1 cellular context compared by ENCODE assay signal in the genomic region with DNA sequence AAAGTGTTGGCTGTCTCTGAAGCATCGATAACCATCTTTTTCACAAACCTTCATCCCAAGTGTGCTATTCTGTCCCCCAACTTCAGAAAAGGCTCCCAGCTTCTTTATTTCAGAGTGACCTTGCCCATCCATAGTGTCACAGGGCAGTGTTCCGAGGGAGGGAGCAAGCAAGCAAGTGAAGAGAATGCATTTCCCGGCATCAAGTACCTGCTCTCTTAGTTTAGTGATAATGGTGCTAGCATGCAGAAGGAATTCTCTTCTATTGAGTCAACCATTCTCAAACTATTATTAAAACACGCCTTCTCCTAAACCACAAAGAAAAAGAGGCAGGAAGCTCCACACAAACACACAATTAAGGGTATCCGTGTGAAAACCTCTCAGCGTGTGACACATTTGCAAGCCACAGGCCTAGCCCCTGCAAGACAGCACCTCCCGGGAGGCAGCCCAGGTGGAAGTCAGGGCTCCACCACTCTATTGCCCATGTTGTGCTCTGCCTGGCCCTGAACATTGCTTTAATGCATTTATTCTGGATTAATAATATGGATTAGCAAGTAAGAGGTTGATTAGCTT.
TF ChIP-seq lines count a peak whose summit lies in the region.

No MANE protein-coding gene starts in this region.

TF ChIP-seq in GM23338, 12 proteins besides CTCF, POLR2A, EP300 and RAD21 (continued from another document):
- TF ChIP-seq, protein P1, sequence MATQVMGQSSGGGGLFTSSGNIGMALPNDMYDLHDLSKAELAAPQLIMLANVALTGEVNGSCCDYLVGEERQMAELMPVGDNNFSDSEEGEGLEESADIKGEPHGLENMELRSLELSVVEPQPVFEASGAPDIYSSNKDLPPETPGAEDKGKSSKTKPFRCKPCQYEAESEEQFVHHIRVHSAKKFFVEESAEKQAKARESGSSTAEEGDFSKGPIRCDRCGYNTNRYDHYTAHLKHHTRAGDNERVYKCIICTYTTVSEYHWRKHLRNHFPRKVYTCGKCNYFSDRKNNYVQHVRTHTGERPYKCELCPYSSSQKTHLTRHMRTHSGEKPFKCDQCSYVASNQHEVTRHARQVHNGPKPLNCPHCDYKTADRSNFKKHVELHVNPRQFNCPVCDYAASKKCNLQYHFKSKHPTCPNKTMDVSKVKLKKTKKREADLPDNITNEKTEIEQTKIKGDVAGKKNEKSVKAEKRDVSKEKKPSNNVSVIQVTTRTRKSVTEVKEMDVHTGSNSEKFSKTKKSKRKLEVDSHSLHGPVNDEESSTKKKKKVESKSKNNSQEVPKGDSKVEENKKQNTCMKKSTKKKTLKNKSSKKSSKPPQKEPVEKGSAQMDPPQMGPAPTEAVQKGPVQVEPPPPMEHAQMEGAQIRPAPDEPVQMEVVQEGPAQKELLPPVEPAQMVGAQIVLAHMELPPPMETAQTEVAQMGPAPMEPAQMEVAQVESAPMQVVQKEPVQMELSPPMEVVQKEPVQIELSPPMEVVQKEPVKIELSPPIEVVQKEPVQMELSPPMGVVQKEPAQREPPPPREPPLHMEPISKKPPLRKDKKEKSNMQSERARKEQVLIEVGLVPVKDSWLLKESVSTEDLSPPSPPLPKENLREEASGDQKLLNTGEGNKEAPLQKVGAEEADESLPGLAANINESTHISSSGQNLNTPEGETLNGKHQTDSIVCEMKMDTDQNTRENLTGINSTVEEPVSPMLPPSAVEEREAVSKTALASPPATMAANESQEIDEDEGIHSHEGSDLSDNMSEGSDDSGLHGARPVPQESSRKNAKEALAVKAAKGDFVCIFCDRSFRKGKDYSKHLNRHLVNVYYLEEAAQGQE (IDR thresholded peaks at IDR 0.05; ENCODE audit: unreplicated experiment), result no peak
- TF ChIP-seq ZNF462 (CRISPR knock-in tag; IDR thresholded peaks at IDR 0.05), result no peak
